12 cellular contexts compared by ENCODE assay signal in genomic region chr12:88325828-88326214, GRCh38.
DNase-seq lines count a peak whose midpoint lies in the region; ATAC-seq and TF ChIP-seq lines count a peak whose summit lies in the region.
"Had no signal": no experiment of that assay in that cellular context is flagged by ENCODE, and none has a peak within 500 bp of the region (broad histone marks: within the 10 kb centered on the region; RNA-seq: fewer than 3 reads in every experiment).

No MANE protein-coding gene starts in this region.

- no peaks in the 10 kb centered on the region for H3K9me3 ChIP-seq in left lung
- no peaks in the 10 kb centered on the region for H3K9me3 ChIP-seq in subcutaneous abdominal adipose tissue (ENCODE audit: control insufficient read depth in 5 of 5, low read length in 5 of 5)

- H3K27ac ChIP-seq in left lung (peak overlapping the region; percentile 4 to 51), subcutaneous abdominal adipose tissue (ENCODE audit: low read depth, low read length) (peak overlapping the region; percentile 47)

- H3K36me3 ChIP-seq in left lung = no peaks in the 10 kb centered on the region
- H3K36me3 ChIP-seq in subcutaneous abdominal adipose tissue (ENCODE audit: control insufficient read depth in 5 of 5, insufficient read depth in 5 of 5, low read length in 5 of 5) = no peaks in the 10 kb centered on the region

- no peak for TF ChIP-seq CTCF in choroid plexus epithelial cell (conservative IDR thresholded peaks at IDR 0.05; ENCODE audit: low read depth, low read length)
- no peak for TF ChIP-seq CTCF in left lung (IDR thresholded peaks at IDR 0.05)

- H3K4me1 ChIP-seq in left lung (peaks cover 0 to 3% of the 10 kb centered on the region in 2 donors), subcutaneous abdominal adipose tissue (ENCODE audit: control insufficient read depth in 5 of 5, insufficient read depth in 5 of 5, low read length in 5 of 5) (peaks cover 0 to 3% (median 0%) of the 10 kb centered on the region in 5 donors)

- peak; percentile 67 for DNase-seq in LHCN-M2 (ENCODE audit: low read depth)
- peak; percentile 63 for DNase-seq in choroid plexus epithelial cell (ENCODE audit: low read depth)
- no peak for DNase-seq in left lung
- DNase-seq in effector CD8-positive, alpha-beta T cell (lab: John Stamatoyannopoulos, UW) = no peak
- DNase-seq in NCI-H1436 treated with DMSO at 0.1 percent for 48 hours (lab: John Stamatoyannopoulos, UW) = no peak
- DNase-seq: activated CD4-positive, alpha-beta T cell treated with anti-CD3 and anti-CD28 coated beads, Interleukin-2, amount 10 ng/mL, durations not matched to agents 24 days and 14 days; activated T-cell treated with anti-CD3 and anti-CD28 coated beads, Interleukin-2, amount 50 U/mL, for 48 hours; amygdala; CD8-positive, alpha-beta T cell; stimulated activated naive CD4-positive, alpha-beta T cell had no signal

- intact Hi-C loops in left lung (cut with DNase I) = no loop called here

- H3K27me3 ChIP-seq in left lung (no peaks in the 10 kb centered on the region), subcutaneous abdominal adipose tissue (ENCODE audit: control insufficient read depth in 5 of 5, insufficient read depth in 4 of 5, low read length in 5 of 5) (no peaks in the 10 kb centered on the region)

- ATAC-seq in left lung = peak; percentile 48
- no peak for ATAC-seq in GM19324 (IDR thresholded peaks at IDR 0.05; ENCODE audit: low FRiP score, unreplicated experiment)
- ATAC-seq: CD8-positive, alpha-beta T cell had no signal

- no peak overlapping the region for H3K9ac ChIP-seq in subcutaneous abdominal adipose tissue (ENCODE audit: low read length in 5 of 5)

- H3K4me3 ChIP-seq in choroid plexus epithelial cell (ENCODE audit: low read depth, low read length) (no peak overlapping the region), left lung (no peak overlapping the region), subcutaneous abdominal adipose tissue (ENCODE audit: low read depth in 1 of 5, low read length in 5 of 5) (no peak overlapping the region)

Comparison
In these comparisons a context has a peak if more than half of its experiments do, and no peak if none do; other contexts are left out.
1. DNase-seq: peak in LHCN-M2 (single experiment) and choroid plexus epithelial cell (single experiment); none in left lung (0 of 2), effector CD8-positive, alpha-beta T cell (single experiment) and NCI-H1436 treated with DMSO at 0.1 percent for 48 hours (single experiment).